Comparison of ENCODE assay signal across 8 cellular contexts in genomic region chr3:71011565-71012287, GRCh38.
DNase-seq lines count a peak whose midpoint lies in the region; ATAC-seq and TF ChIP-seq lines count a peak whose summit lies in the region.

No MANE protein-coding gene starts in this region.

- peaks cover 26 to 71% (median 36%) of the 10 kb centered on the region in 4 donors for H3K4me1 ChIP-seq in transverse colon

- TF ChIP-seq EP300 in transverse colon (IDR thresholded peaks at IDR 0.05; ENCODE audit: low read depth): no peak

- intact Hi-C loops in left ventricle myocardium superior (cut with micrococcal nuclease) (no loop called here), transverse colon (cut with DNase I; ENCODE audit: low total_unique reads) (no loop called here)

- peak; percentile 63 for ATAC-seq in GM19468 (IDR thresholded peaks at IDR 0.05; ENCODE audit: extremely low read depth, unreplicated experiment)
- ATAC-seq in HG03460 (IDR thresholded peaks at IDR 0.05; ENCODE audit: unreplicated experiment): peak; percentile 79
- no peak for ATAC-seq in left ventricle myocardium superior

- no peak overlapping the region for H3K4me3 ChIP-seq in transverse colon

- no peaks in the 10 kb centered on the region for H3K27me3 ChIP-seq in transverse colon

- no peak for TF ChIP-seq POLR2A in transverse colon (IDR thresholded peaks at IDR 0.05)

- no peaks in the 10 kb centered on the region for H3K9me3 ChIP-seq in transverse colon

- 71 to 78% methylated on average over 6 of the region's 6 CpGs for WGBS in transverse colon (ENCODE audit: low coverage in 1 of 2), 2 donors

- TF ChIP-seq CTCF in transverse colon (IDR thresholded peaks at IDR 0.05): no peak

- in situ Hi-C loops in transverse colon (cut with MboI; ENCODE audit: low pct_ligation_motif_present in 1 of 4, low pct_unique_long_range_greater_than_20kb in 1 of 4, low sequenced_read_pairs in 3 of 4): loop anchor here in 1 of 4 donors (25.0 kb wide), 1 partner anchor 576 kb away; the partner anchor contains the start of gene FOXP1

- peak overlapping the region in 1 of 4 donors; percentile 31 for H3K27ac ChIP-seq in transverse colon

- H3K36me3 ChIP-seq in transverse colon: peaks cover 0 to 14% (median 5%) of the 10 kb centered on the region in 4 donors

- DNase-seq in CD1c-positive myeloid dendritic cell (ENCODE audit: extremely low spot score) (peak; percentile 32), amniotic epithelial cell (ENCODE audit: low read depth) (peak; percentile 44), T1000 (lab: John Stamatoyannopoulos, UW) (no peak), left ventricle myocardium superior (no peak), cerebellar cortex (ENCODE audit: low spot score) (no peak), transverse colon (no peak)

Comparison
In these comparisons a context has a peak if more than half of its experiments do, and no peak if none do; other contexts are left out.
1. DNase-seq: peak in CD1c-positive myeloid dendritic cell (single experiment) and amniotic epithelial cell (single experiment); none in T1000 (single experiment), left ventricle myocardium superior (single experiment), cerebellar cortex (single experiment) and transverse colon (single experiment).